Comparison of ENCODE assay signal across 8 cellular contexts in the genomic region with DNA sequence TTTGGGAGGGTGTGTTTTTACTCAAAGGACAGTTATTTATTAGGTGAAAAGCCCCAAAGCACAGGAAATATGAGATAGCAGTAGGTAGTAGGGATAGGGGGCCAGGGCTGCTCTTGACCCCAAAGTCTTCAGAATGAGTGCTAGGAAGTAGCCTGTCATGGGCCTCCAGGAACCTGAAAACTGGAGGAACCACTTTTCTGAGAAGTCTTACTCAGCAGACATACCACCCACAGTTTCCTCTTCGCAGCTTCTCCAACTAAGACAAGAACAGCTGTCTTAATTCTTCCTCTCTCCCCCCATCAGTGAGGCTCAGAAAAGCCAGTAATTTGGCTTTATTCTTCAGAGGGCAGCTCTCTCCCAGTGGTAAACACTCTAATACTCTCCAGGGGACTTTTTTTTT.
DNase-seq lines count a peak whose midpoint lies in the region; ATAC-seq and TF ChIP-seq lines count a peak whose summit lies in the region.

No MANE protein-coding gene starts in this region.

- ATAC-seq in HG03196 (IDR thresholded peaks at IDR 0.05; ENCODE audit: unreplicated experiment): peak; percentile 78

- no peak for TF ChIP-seq CTCF in AG10803 (conservative IDR thresholded peaks at IDR 0.05; ENCODE audit: low read length)

- H3K27me3 Mint-ChIP-seq in immature natural killer cell (ENCODE audit: low read depth in 3 of 3): peaks cover 0 to 4% (median 0%) of the 10 kb centered on the region in 3 donors
- no peaks in the 10 kb centered on the region for H3K27me3 Mint-ChIP-seq in stimulated activated naive CD8-positive, alpha-beta T cell treated with anti-CD3 and anti-CD28 coated beads, Interleukin-15, Interleukin-2, amounts not matched to agents 100 ng/mL and 50 ng/mL, for 24 hours

- H3K27ac Mint-ChIP-seq in immature natural killer cell: peak overlapping the region; percentile 69 to 89 (median 86)
- H3K27ac Mint-ChIP-seq in stimulated activated naive CD8-positive, alpha-beta T cell treated with anti-CD3 and anti-CD28 coated beads, Interleukin-15, Interleukin-2, amounts not matched to agents 100 ng/mL and 50 ng/mL, for 24 hours: peak overlapping the region; percentile 84

- peaks cover 0 to 2% (median 0%) of the 10 kb centered on the region in 6 donors for H3K9me3 Mint-ChIP-seq in immature natural killer cell
- no peaks in the 10 kb centered on the region for H3K9me3 Mint-ChIP-seq in stimulated activated naive CD8-positive, alpha-beta T cell treated with anti-CD3 and anti-CD28 coated beads, Interleukin-15, Interleukin-2, amounts not matched to agents 100 ng/mL and 50 ng/mL, for 24 hours

- no peak overlapping the region for H3K4me3 ChIP-seq in AG10803 (ENCODE audit: low read length)

- H3K36me3 Mint-ChIP-seq in immature natural killer cell: peaks cover 0 to 4% (median 0%) of the 10 kb centered on the region in 3 donors
- no peaks in the 10 kb centered on the region for H3K36me3 Mint-ChIP-seq in stimulated activated naive CD8-positive, alpha-beta T cell treated with anti-CD3 and anti-CD28 coated beads, Interleukin-15, Interleukin-2, amounts not matched to agents 100 ng/mL and 50 ng/mL, for 24 hours (ENCODE audit: low read depth)

- DNase-seq in AG10803 (ENCODE audit: low read depth) (peak; percentile 25), GM19238 (ENCODE audit: insufficient read length, low spot score) (peak; percentile 10), immature natural killer cell (peak; percentile 19 to 26 (median 20)), HUDEP-2 (lab: John Stamatoyannopoulos, UW; ENCODE audit: unreplicated experiment in 76 of 76) (no peak), glomerular visceral epithelial cell (ENCODE audit: extremely low spot score) (no peak)
- DNase-seq in activated CD8-positive, alpha-beta memory T cell treated with anti-CD3 and anti-CD28 coated beads for 24 hours: peak; percentile 64

- H3K4me3 Mint-ChIP-seq in immature natural killer cell: peak overlapping the region; percentile 42 to 81 (median 76)
- peak overlapping the region; percentile 9 for H3K4me3 Mint-ChIP-seq in stimulated activated naive CD8-positive, alpha-beta T cell treated with anti-CD3 and anti-CD28 coated beads, Interleukin-15, Interleukin-2, amounts not matched to agents 100 ng/mL and 50 ng/mL, for 24 hours

- peaks cover 77 to 82% of the 10 kb centered on the region in 2 donors for H3K4me1 Mint-ChIP-seq in immature natural killer cell
- peaks cover 38% of the 10 kb centered on the region for H3K4me1 Mint-ChIP-seq in stimulated activated naive CD8-positive, alpha-beta T cell treated with anti-CD3 and anti-CD28 coated beads, Interleukin-15, Interleukin-2, amounts not matched to agents 100 ng/mL and 50 ng/mL, for 24 hours (ENCODE audit: low read depth)

Comparison
In these comparisons a context has a peak if more than half of its experiments do, and no peak if none do; other contexts are left out.
1. DNase-seq: peak in AG10803 (single experiment), GM19238 (single experiment), activated CD8-positive, alpha-beta memory T cell treated with anti-CD3 and anti-CD28 coated beads for 24 hours (single experiment) and immature natural killer cell (3 of 3); none in HUDEP-2 (0 of 76) and glomerular visceral epithelial cell (single experiment).